In the genomic region with DNA sequence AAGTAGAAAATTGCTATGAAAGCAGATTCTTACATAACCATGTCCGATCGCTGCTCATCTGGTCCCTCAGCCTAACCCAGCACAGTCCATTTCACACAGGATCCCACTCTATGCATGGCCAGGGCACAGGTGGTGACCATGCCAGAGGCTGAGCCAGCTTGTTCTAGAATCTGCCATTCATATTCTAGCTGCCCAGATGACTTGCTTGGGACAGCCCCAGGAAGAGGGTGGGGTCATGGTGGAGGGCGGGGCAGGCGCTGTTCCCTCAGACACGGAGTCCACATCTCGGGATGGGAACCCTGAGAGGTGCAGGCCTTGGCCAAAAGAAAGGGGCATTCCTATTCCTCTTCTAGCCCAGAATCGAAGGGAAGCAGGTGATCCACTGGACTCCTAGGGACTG, we compare ENCODE assay signal across 19 cellular contexts.
A peak's percentile ranks its signal among the peaks of the same experiment; 100 is the strongest.
DNase-seq lines count a peak whose midpoint lies in the region; ATAC-seq and TF ChIP-seq lines count a peak whose summit lies in the region.
"Had no signal": no experiment of that assay in that cellular context is flagged by ENCODE, and none has a peak within 500 bp of the region (broad histone marks: within the 10 kb centered on the region; RNA-seq: fewer than 3 reads in every experiment).

No MANE protein-coding gene starts in this region.

- TF ChIP-seq POLR2A in Peyer's patch (IDR thresholded peaks at IDR 0.05): no peak

- H3K4me1 ChIP-seq in Peyer's patch: no peaks in the 10 kb centered on the region
- H3K4me1 ChIP-seq: A549; BLaER1 treated with 17β-estradiol and CSF1 and Interleukin-3, amounts not matched to agents 10 nM and 100 nM; Caco-2 had no signal

- H3K4me3 ChIP-seq in Peyer's patch: no peak overlapping the region
- H3K4me3 ChIP-seq: A549; BLaER1 treated with 17β-estradiol and CSF1 and Interleukin-3, amounts not matched to agents 10 nM and 100 nM had no signal

- H3K36me3 Mint-ChIP-seq in nephron progenitor cell (ENCODE audit: low read depth): no peaks in the 10 kb centered on the region
- no peaks in the 10 kb centered on the region for H3K36me3 Mint-ChIP-seq in osteocyte (ENCODE audit: unreplicated experiment)
- H3K36me3 Mint-ChIP-seq: CD8-positive, alpha-beta T cell had no signal

- no peak overlapping the region for H3K27ac ChIP-seq in Peyer's patch
- H3K27ac ChIP-seq: 22Rv1; A549; BLaER1 treated with 17β-estradiol and CSF1 and Interleukin-3, amounts not matched to agents 10 nM and 100 nM; C4-2B had no signal

- no peak overlapping the region for H3K4me3 Mint-ChIP-seq in nephron progenitor cell
- H3K4me3 Mint-ChIP-seq in osteocyte (ENCODE audit: unreplicated experiment): no peak overlapping the region
- H3K4me3 Mint-ChIP-seq: B cell; CD4-positive, alpha-beta T cell; CD8-positive, alpha-beta T cell had no signal

- H3K27ac Mint-ChIP-seq in nephron progenitor cell (peak overlapping the region; percentile 32), osteocyte (ENCODE audit: unreplicated experiment) (no peak overlapping the region)
- H3K27ac Mint-ChIP-seq: B cell; CD4-positive, alpha-beta T cell; CD8-positive, alpha-beta T cell had no signal

- TF ChIP-seq CTCF in nephron progenitor cell (IDR thresholded peaks at IDR 0.05): no peak
- no peak for TF ChIP-seq CTCF in osteocyte (IDR thresholded peaks at IDR 0.05)
- no peak for TF ChIP-seq CTCF in Peyer's patch (IDR thresholded peaks at IDR 0.05)

- H3K36me3 ChIP-seq in Peyer's patch: no peaks in the 10 kb centered on the region
- H3K36me3 ChIP-seq: BLaER1 treated with 17β-estradiol and CSF1 and Interleukin-3, amounts not matched to agents 10 nM and 100 nM had no signal

- H3K9me3 Mint-ChIP-seq in nephron progenitor cell: no peaks in the 10 kb centered on the region
- H3K9me3 Mint-ChIP-seq in osteocyte (ENCODE audit: unreplicated experiment): peaks cover 21% of the 10 kb centered on the region

- peaks cover 13% of the 10 kb centered on the region for H3K27me3 Mint-ChIP-seq in nephron progenitor cell (ENCODE audit: low read depth, poor library complexity)
- no peaks in the 10 kb centered on the region for H3K27me3 Mint-ChIP-seq in osteocyte (ENCODE audit: unreplicated experiment)
- H3K27me3 Mint-ChIP-seq: B cell; CD4-positive, alpha-beta T cell had no signal

- H3K4me1 Mint-ChIP-seq in nephron progenitor cell (peaks cover 50% of the 10 kb centered on the region), osteocyte (ENCODE audit: unreplicated experiment) (no peaks in the 10 kb centered on the region)
- H3K4me1 Mint-ChIP-seq: B cell had no signal

- no peak for ATAC-seq in GM19328 (IDR thresholded peaks at IDR 0.05; ENCODE audit: unreplicated experiment)
- ATAC-seq: A549; CD8-positive, alpha-beta T cell had no signal

- peak; percentile 25 for DNase-seq in activated effector memory CD4-positive, alpha-beta T cell treated with anti-CD3 and anti-CD28 coated beads, Interleukin-2, amount 50 U/mL, for 16 hours
- no peak for DNase-seq in activated effector memory CD4-positive, alpha-beta T cell treated with Interleukin-2 at 50 U/mL for 16 hours
- no peak for DNase-seq in nephron progenitor cell
- DNase-seq in osteocyte (ENCODE audit: extremely low spot score, unreplicated experiment): peak; percentile 60
- DNase-seq in Peyer's patch: no peak
- no peak for DNase-seq in superior temporal gyrus (ENCODE audit: extremely low spot score)
- DNase-seq: AML-193; Caco-2; Calu3; CD4-positive, alpha-beta T cell; DMS79 treated with DMSO at 0.1 percent for 48 hours; GF-D8 had no signal

- H3K27me3 ChIP-seq in Peyer's patch: no peaks in the 10 kb centered on the region
- H3K27me3 ChIP-seq: BLaER1 treated with 17β-estradiol and CSF1 and Interleukin-3, amounts not matched to agents 10 nM and 100 nM had no signal

- H3K9me3 ChIP-seq in Peyer's patch: no peaks in the 10 kb centered on the region
- H3K9me3 ChIP-seq: A549; BLaER1 treated with 17β-estradiol and CSF1 and Interleukin-3, amounts not matched to agents 10 nM and 100 nM; Caco-2 had no signal

Comparison
In these comparisons a context has a peak if more than half of its experiments do, and no peak if none do; other contexts are left out.
1. DNase-seq: peak in activated effector memory CD4-positive, alpha-beta T cell treated with anti-CD3 and anti-CD28 coated beads, Interleukin-2, amount 50 U/mL, for 16 hours (single experiment) and osteocyte (single experiment); none in activated effector memory CD4-positive, alpha-beta T cell treated with Interleukin-2 at 50 U/mL for 16 hours (single experiment), nephron progenitor cell (single experiment), Peyer's patch (0 of 3) and superior temporal gyrus (single experiment).